8 cellular contexts compared by ENCODE assay signal in the genomic region with DNA sequence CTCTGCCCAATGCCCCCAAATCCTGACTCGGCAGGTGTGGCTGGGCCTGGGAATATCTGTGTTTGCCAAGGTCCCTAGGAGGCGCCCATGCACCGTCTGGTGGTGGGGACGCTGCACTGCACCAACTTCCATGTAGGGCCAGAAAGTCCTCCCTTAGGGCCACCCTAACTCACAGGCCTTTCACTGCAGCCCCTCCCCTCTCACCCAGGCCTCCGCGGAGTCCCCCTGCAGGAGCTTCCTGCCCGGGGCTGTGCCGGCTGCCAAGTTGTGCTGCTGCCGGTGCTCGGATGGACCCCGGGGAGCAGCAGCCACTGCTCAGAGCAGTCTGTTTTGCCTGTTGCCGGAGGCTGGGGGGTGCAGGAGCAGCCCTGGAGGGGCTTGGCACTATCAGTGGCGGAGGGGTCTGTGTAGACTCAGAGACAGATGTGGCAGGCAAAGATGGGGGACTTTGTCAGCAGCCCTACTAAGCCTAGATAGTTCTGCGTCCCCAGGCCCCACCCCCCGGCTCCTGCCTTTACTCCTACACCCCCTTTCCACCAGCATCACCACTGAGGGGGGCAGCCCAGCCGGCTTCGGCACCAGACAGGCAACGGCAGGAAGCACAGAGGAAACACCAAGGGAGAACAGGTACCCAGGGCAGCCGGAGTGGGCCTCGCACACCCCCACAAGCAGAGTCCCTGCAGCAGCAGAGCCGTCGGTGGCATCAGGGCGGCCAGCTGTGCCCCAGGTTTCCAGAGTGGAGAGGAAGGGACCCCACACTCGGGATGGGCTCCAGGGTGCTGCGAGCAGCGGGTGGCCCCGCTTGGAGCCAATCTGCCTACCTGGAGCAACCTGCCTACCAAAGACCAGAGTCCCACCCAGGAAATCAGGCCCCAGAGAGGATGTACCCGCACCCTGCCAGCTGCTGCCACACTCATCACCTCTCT.
DNase-seq lines count a peak whose midpoint lies in the region; ATAC-seq and TF ChIP-seq lines count a peak whose summit lies in the region.

No MANE protein-coding gene starts in this region.

- peak; percentile 66 for TF ChIP-seq CTCF in colonic mucosa (IDR thresholded peaks at IDR 0.05)

- H3K27ac ChIP-seq in colonic mucosa: no peak overlapping the region

- H3K4me1 ChIP-seq in colonic mucosa: no peaks in the 10 kb centered on the region

- H3K27me3 ChIP-seq in colonic mucosa: no peaks in the 10 kb centered on the region

- CTCF ChIA-PET in activated CD4-positive, alpha-beta memory T cell treated with anti-CD3 and anti-CD28 coated beads for 36 hours (lab: Charles Lee): interaction anchor here (1.0 kb wide), 1 partner anchor 1599 kb away, joined by 3 read pairs; no protein-coding TSS in a partner anchor
- CTCF ChIA-PET in activated CD4-positive, alpha-beta memory T cell treated with anti-CD3 and anti-CD28 coated beads, Interleukin-2, amount 10 ng/mL, durations not matched to agents 7 days and 5 days (lab: Charles Lee): no interaction called here

- H3K4me3 ChIP-seq in colonic mucosa: no peak overlapping the region

- intact Hi-C loops in activated CD4-positive, alpha-beta memory T cell treated with anti-CD3 and anti-CD28 coated beads for 36 hours (cut with micrococcal nuclease): no loop called here
- intact Hi-C loops in colonic mucosa (cut with DNase I): loop anchor here (10.0 kb wide), 2 partner anchors 91 to 349 kb away; no protein-coding TSS in a partner anchor

- POLR2A ChIA-PET in activated CD4-positive, alpha-beta memory T cell treated with anti-CD3 and anti-CD28 coated beads for 36 hours (lab: Charles Lee): no interaction called here
- POLR2A ChIA-PET in activated CD4-positive, alpha-beta memory T cell treated with anti-CD3 and anti-CD28 coated beads, Interleukin-2, amount 10 ng/mL, durations not matched to agents 7 days and 5 days (lab: Charles Lee): no interaction called here

- H3K9me3 ChIP-seq in colonic mucosa: no peaks in the 10 kb centered on the region

- peak; percentile 16 for DNase-seq in activated CD4-positive, alpha-beta memory T cell treated with anti-CD3 and anti-CD28 coated beads for 36 hours
- no peak for DNase-seq in activated CD4-positive, alpha-beta memory T cell treated with anti-CD3 and anti-CD28 coated beads, Interleukin-2, amount 10 ng/mL, durations not matched to agents 7 days and 5 days
- DNase-seq in NCI-H1930 (lab: John Stamatoyannopoulos, UW) (peak; percentile 7 to 22), colonic mucosa (peak; percentile 63), lung microvascular endothelial cell (ENCODE audit: low read depth in 2 of 2) (peak; percentile 26 to 60), SW 1271 (lab: John Stamatoyannopoulos, UW) (no peak), GDM1 (lab: John Stamatoyannopoulos, UW) (no peak)

- H3K4me1 Mint-ChIP-seq in activated CD4-positive, alpha-beta memory T cell treated with anti-CD3 and anti-CD28 coated beads for 36 hours (ENCODE audit: low read depth): no peaks in the 10 kb centered on the region
- H3K4me1 Mint-ChIP-seq in activated CD4-positive, alpha-beta memory T cell treated with anti-CD3 and anti-CD28 coated beads, Interleukin-2, amount 10 ng/mL, durations not matched to agents 7 days and 5 days: no peaks in the 10 kb centered on the region

- H3K36me3 Mint-ChIP-seq in activated CD4-positive, alpha-beta memory T cell treated with anti-CD3 and anti-CD28 coated beads for 36 hours: no peaks in the 10 kb centered on the region
- H3K36me3 Mint-ChIP-seq in activated CD4-positive, alpha-beta memory T cell treated with anti-CD3 and anti-CD28 coated beads, Interleukin-2, amount 10 ng/mL, durations not matched to agents 7 days and 5 days (ENCODE audit: low read depth): no peaks in the 10 kb centered on the region

- no peaks in the 10 kb centered on the region for H3K36me3 ChIP-seq in colonic mucosa

- peaks cover 44% of the 10 kb centered on the region for H3K27me3 Mint-ChIP-seq in activated CD4-positive, alpha-beta memory T cell treated with anti-CD3 and anti-CD28 coated beads for 36 hours
- peaks cover 23% of the 10 kb centered on the region for H3K27me3 Mint-ChIP-seq in activated CD4-positive, alpha-beta memory T cell treated with anti-CD3 and anti-CD28 coated beads, Interleukin-2, amount 10 ng/mL, durations not matched to agents 7 days and 5 days

- no peak overlapping the region for H3K4me3 Mint-ChIP-seq in activated CD4-positive, alpha-beta memory T cell treated with anti-CD3 and anti-CD28 coated beads for 36 hours
- no peak overlapping the region for H3K4me3 Mint-ChIP-seq in activated CD4-positive, alpha-beta memory T cell treated with anti-CD3 and anti-CD28 coated beads, Interleukin-2, amount 10 ng/mL, durations not matched to agents 7 days and 5 days

- no peak overlapping the region for H3K27ac Mint-ChIP-seq in activated CD4-positive, alpha-beta memory T cell treated with anti-CD3 and anti-CD28 coated beads for 36 hours
- H3K27ac Mint-ChIP-seq in activated CD4-positive, alpha-beta memory T cell treated with anti-CD3 and anti-CD28 coated beads, Interleukin-2, amount 10 ng/mL, durations not matched to agents 7 days and 5 days: no peak overlapping the region

- ATAC-seq in HG03571 (IDR thresholded peaks at IDR 0.05; ENCODE audit: unreplicated experiment): no peak

- no peak overlapping the region for H3K9ac ChIP-seq in colonic mucosa (ENCODE audit: low read depth in 2 of 2, low read length in 2 of 2)

- no peaks in the 10 kb centered on the region for H3K9me3 Mint-ChIP-seq in activated CD4-positive, alpha-beta memory T cell treated with anti-CD3 and anti-CD28 coated beads for 36 hours
- no peaks in the 10 kb centered on the region for H3K9me3 Mint-ChIP-seq in activated CD4-positive, alpha-beta memory T cell treated with anti-CD3 and anti-CD28 coated beads, Interleukin-2, amount 10 ng/mL, durations not matched to agents 7 days and 5 days

Comparison
In these comparisons a context has a peak if more than half of its experiments do, and no peak if none do; other contexts are left out.
1. DNase-seq: peak in activated CD4-positive, alpha-beta memory T cell treated with anti-CD3 and anti-CD28 coated beads for 36 hours (single experiment), NCI-H1930 (2 of 2), colonic mucosa (single experiment) and lung microvascular endothelial cell (2 of 2); none in activated CD4-positive, alpha-beta memory T cell treated with anti-CD3 and anti-CD28 coated beads, Interleukin-2, amount 10 ng/mL, durations not matched to agents 7 days and 5 days (single experiment), SW 1271 (0 of 2) and GDM1 (single experiment).